Comparison of ENCODE assay signal across 9 cellular contexts in genomic region chr19:1268392-1269064, GRCh38. TPM values are rescaled to one million over a fixed set of nuclear protein-coding genes. Genes with fewer than 3 reads are reported as not detected.
DNase-seq lines count a peak whose midpoint lies in the region; ATAC-seq and TF ChIP-seq lines count a peak whose summit lies in the region.
"Had no signal": no experiment of that assay in that cellular context is flagged by ENCODE, and none has a peak within 500 bp of the region (broad histone marks: within the 10 kb centered on the region; RNA-seq: fewer than 3 reads in every experiment).

No MANE protein-coding gene starts in this region.

- no peaks in the 10 kb centered on the region for H3K27me3 ChIP-seq in mesendoderm (ENCODE audit: insufficient read depth, low read length, poor library complexity)
- no peaks in the 10 kb centered on the region for H3K27me3 ChIP-seq in tibial artery

- no peak overlapping the region for H3K4ac ChIP-seq in mesendoderm (ENCODE audit: low read depth, low read length)

- H3K4me1 ChIP-seq in mesendoderm (ENCODE audit: control insufficient read depth, low read depth, low read length) (peaks cover 7% of the 10 kb centered on the region), tibial artery (peaks cover 9 to 80% (median 75%) of the 10 kb centered on the region in 4 donors)

- H3K27ac Mint-ChIP-seq in activated CD8-positive, alpha-beta memory T cell treated with anti-CD3 and anti-CD28 coated beads, Interleukin-2, amount 10 ng/mL, durations not matched to agents 7 days and 5 days: peak overlapping the region; percentile 42

- H3K4me2 ChIP-seq in mesendoderm (ENCODE audit: low read length): peak overlapping the region; percentile 33

- H3K4me3 Mint-ChIP-seq in activated CD8-positive, alpha-beta memory T cell treated with anti-CD3 and anti-CD28 coated beads, Interleukin-2, amount 10 ng/mL, durations not matched to agents 7 days and 5 days: peak overlapping the region; percentile 62

- H3K9me3 ChIP-seq in tibial artery: no peaks in the 10 kb centered on the region

- peaks cover 36% of the 10 kb centered on the region for H3K36me3 Mint-ChIP-seq in activated CD8-positive, alpha-beta memory T cell treated with anti-CD3 and anti-CD28 coated beads, Interleukin-2, amount 10 ng/mL, durations not matched to agents 7 days and 5 days

- H2BK5ac ChIP-seq in mesendoderm (ENCODE audit: low read length): no peak overlapping the region

- no peak overlapping the region for H2BK120ac ChIP-seq in mesendoderm (ENCODE audit: low read depth, low read length)

- H4K8ac ChIP-seq in mesendoderm (ENCODE audit: low read depth, low read length): no peak overlapping the region

- no peak for TF ChIP-seq CTCF in astrocyte of the cerebellum (IDR thresholded peaks at IDR 0.05; ENCODE audit: low read depth, low read length, missing control alignments)
- no peak for TF ChIP-seq CTCF in tibial artery (IDR thresholded peaks at IDR 0.05)

- peak overlapping the region; percentile 54 for H3K9ac ChIP-seq in mesendoderm (ENCODE audit: low read length)

- H3K36me3 ChIP-seq in mesendoderm (ENCODE audit: control insufficient read depth, insufficient read depth, low read length) (peaks cover 10% of the 10 kb centered on the region), tibial artery (peaks cover 28% of the 10 kb centered on the region in 3 donors)

- H3K56ac ChIP-seq in mesendoderm (ENCODE audit: low read length): peak overlapping the region; percentile 58

- DNase-seq in activated CD8-positive, alpha-beta memory T cell treated with anti-CD3 and anti-CD28 coated beads, Interleukin-2, amount 10 ng/mL, durations not matched to agents 7 days and 5 days: peak; percentile 53
- no peak for DNase-seq in activated CD8-positive, alpha-beta memory T cell treated with anti-CD3 and anti-CD28 coated beads, Interleukin-2, amount 50 U/mL, for 48 hours
- DNase-seq in astrocyte of the cerebellum (ENCODE audit: low read depth) (no peak), mesendoderm (no peak), tibial artery (peak in 1 of 2 donors; percentile 78), GM19238 (ENCODE audit: insufficient read length, low spot score) (no peak), NCI-H128 (lab: John Stamatoyannopoulos, UW; ENCODE audit: unreplicated experiment) (no peak)

- H3K18ac ChIP-seq in mesendoderm (ENCODE audit: low read length): no peak overlapping the region

- in situ Hi-C loops in astrocyte of the cerebellum (cut with HindIII; ENCODE audit: low sequenced_read_pairs): no loop called here

- CTCF ChIA-PET in activated CD8-positive, alpha-beta memory T cell treated with anti-CD3 and anti-CD28 coated beads, Interleukin-2, amount 10 ng/mL, durations not matched to agents 7 days and 5 days (lab: Charles Lee): interaction anchor here (0.7 to 17.8 kb wide), 7 partner anchors 9 to 204 kb away, joined by 3 to 723 read pairs (median 6); partner anchors contain the start of genes ATP5F1D and CBARP

- peaks cover 2% of the 10 kb centered on the region for H3K27me3 Mint-ChIP-seq in activated CD8-positive, alpha-beta memory T cell treated with anti-CD3 and anti-CD28 coated beads, Interleukin-2, amount 10 ng/mL, durations not matched to agents 7 days and 5 days

- intact Hi-C loops in tibial artery (cut with DNase I; ENCODE audit: low total_unique reads): no loop called here

- WGBS in mesendoderm (ENCODE audit: extremely low coverage, insufficient coverage, low lambda C conversion rate): 100% methylated on average over 3 of the region's 34 CpGs

- H3K27ac ChIP-seq in mesendoderm (ENCODE audit: low read depth, low read length) (no peak overlapping the region), tibial artery (peak overlapping the region; percentile 91 to 100)

- H3K9me3 Mint-ChIP-seq in activated CD8-positive, alpha-beta memory T cell treated with anti-CD3 and anti-CD28 coated beads, Interleukin-2, amount 10 ng/mL, durations not matched to agents 7 days and 5 days (ENCODE audit: low read depth): no peaks in the 10 kb centered on the region

- H3K23ac ChIP-seq in mesendoderm (ENCODE audit: low read length): no peak overlapping the region

- H3K79me2 ChIP-seq in mesendoderm (ENCODE audit: control insufficient read depth, insufficient read depth, low read length): peaks cover 35% of the 10 kb centered on the region

- no peak overlapping the region for H2BK15ac ChIP-seq in mesendoderm (replicated peaks; ENCODE audit: low read depth)

- H3K4me1 Mint-ChIP-seq in activated CD8-positive, alpha-beta memory T cell treated with anti-CD3 and anti-CD28 coated beads, Interleukin-2, amount 10 ng/mL, durations not matched to agents 7 days and 5 days: peaks cover 64% of the 10 kb centered on the region

- H4K5ac ChIP-seq in mesendoderm (ENCODE audit: low read length): no peak overlapping the region

- ATAC-seq in activated CD8-positive, alpha-beta memory T cell treated with anti-CD3 and anti-CD28 coated beads, Interleukin-2, amount 10 ng/mL, durations not matched to agents 7 days and 5 days: no peak
- no peak for ATAC-seq in HG03432 (IDR thresholded peaks at IDR 0.05; ENCODE audit: unreplicated experiment)

- peak overlapping the region; percentile 63 for H3K4me3 ChIP-seq in astrocyte of the cerebellum (ENCODE audit: low read depth, low read length)
- H3K4me3 ChIP-seq in mesendoderm (ENCODE audit: low read length): no peak overlapping the region
- peak overlapping the region; percentile 73 to 82 for H3K4me3 ChIP-seq in tibial artery

- H2AK5ac ChIP-seq in mesendoderm (ENCODE audit: low read length): no peak overlapping the region

- H3K79me1 ChIP-seq in mesendoderm (ENCODE audit: low read length): peaks cover 13% of the 10 kb centered on the region

RNA-seq across cellular contexts. Expression of gene CIRBP, which starts 0.6 kb away (rescaled TPM):
- total RNA-seq in activated CD8-positive, alpha-beta memory T cell treated with anti-CD3 and anti-CD28 coated beads, Interleukin-2, amount 10 ng/mL, durations not matched to agents 7 days and 5 days: 100 to 1,000 TPM; 189 to 210 TPM
- 93.3 TPM for polyA plus RNA-seq in mesendoderm (2013, experiment 1 of 2)
- 93.6 TPM for polyA plus RNA-seq in mesendoderm (2013, experiment 2 of 2)

RNA-seq across cellular contexts. Expression of gene FAM174C, which starts 6.8 kb away (rescaled TPM):
- 10 to 100 TPM; 54.7 to 60.3 TPM for total RNA-seq in activated CD8-positive, alpha-beta memory T cell treated with anti-CD3 and anti-CD28 coated beads, Interleukin-2, amount 10 ng/mL, durations not matched to agents 7 days and 5 days
- 55.7 TPM for polyA plus RNA-seq in mesendoderm (2013, experiment 1 of 2)
- polyA plus RNA-seq in mesendoderm (2013, experiment 2 of 2): 57.0 TPM

RNA-seq across cellular contexts. Expression of gene EFNA2, which starts 17.1 kb away (rescaled TPM):
- not detected for total RNA-seq in activated CD8-positive, alpha-beta memory T cell treated with anti-CD3 and anti-CD28 coated beads, Interleukin-2, amount 10 ng/mL, durations not matched to agents 7 days and 5 days
- polyA plus RNA-seq in mesendoderm (2013, experiment 1 of 2): 3.5 TPM
- 3.4 TPM for polyA plus RNA-seq in mesendoderm (2013, experiment 2 of 2)
- total RNA-seq: bronchial epithelial cell had no signal

RNA-seq across cellular contexts. Expression of gene MIDN, which starts 20.1 kb away (rescaled TPM):
- 10 to 100 TPM; 73.3 to 88.6 TPM for total RNA-seq in activated CD8-positive, alpha-beta memory T cell treated with anti-CD3 and anti-CD28 coated beads, Interleukin-2, amount 10 ng/mL, durations not matched to agents 7 days and 5 days
- polyA plus RNA-seq in mesendoderm (2013, experiment 1 of 2): 133 TPM
- polyA plus RNA-seq in mesendoderm (2013, experiment 2 of 2): 131 TPM

RNA-seq across cellular contexts. Expression of gene ATP5F1D, which starts 27.0 kb away (rescaled TPM):
- total RNA-seq in activated CD8-positive, alpha-beta memory T cell treated with anti-CD3 and anti-CD28 coated beads, Interleukin-2, amount 10 ng/mL, durations not matched to agents 7 days and 5 days: 100 to 1,000 TPM; 190 to 221 TPM
- polyA plus RNA-seq in mesendoderm (2013, experiment 1 of 2): 127 TPM
- polyA plus RNA-seq in mesendoderm (2013, experiment 2 of 2): 122 TPM
